ENCODE assay signal across 8 cellular contexts in the genomic region with DNA sequence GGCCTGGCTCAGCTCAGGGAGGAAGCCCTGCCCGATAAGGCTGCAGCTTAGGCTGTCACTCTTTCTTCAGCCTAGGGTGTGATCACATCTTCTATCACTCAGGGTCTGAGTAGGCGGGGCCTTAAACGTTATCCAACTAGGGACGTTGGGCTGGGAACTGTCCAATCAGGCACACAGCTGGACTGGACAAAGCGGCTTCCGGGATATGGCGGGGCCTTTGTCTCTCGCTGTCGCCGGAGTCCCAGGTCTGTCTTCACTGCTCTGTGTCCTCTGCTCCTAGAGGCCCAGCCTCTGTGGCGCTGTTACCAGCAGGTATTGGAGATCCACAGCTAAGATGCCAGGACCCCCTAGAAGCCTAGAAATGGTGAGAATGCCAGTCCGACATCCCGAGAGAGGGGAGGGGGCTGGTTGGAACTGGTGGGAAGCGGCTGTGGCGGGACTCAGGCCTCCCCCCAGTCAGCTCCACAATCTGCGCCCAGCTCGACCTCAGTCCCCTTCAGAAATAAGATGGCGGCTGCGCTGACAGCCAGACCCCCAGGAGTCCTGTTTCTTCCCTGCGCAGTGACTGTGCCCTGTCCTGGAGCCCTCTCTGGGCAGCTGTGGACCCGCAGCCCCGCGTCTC. TPM values are rescaled to one million over a fixed set of nuclear protein-coding genes. Genes with fewer than 3 reads are reported as not detected.
A peak's percentile ranks its signal among the peaks of the same experiment; 100 is the strongest.
DNase-seq lines count a peak whose midpoint lies in the region; FAIRE-seq and TF ChIP-seq lines count a peak whose summit lies in the region.

ZNF254 (plus strand) TSS at position 214 of the 622 bp plus-strand sequence; CDS start at position 335, 121 bp downstream.

- H3K36me3 Mint-ChIP-seq in brain: peaks cover 51% of the 10 kb centered on the region

- no CpG with 5 or more reads among the region's 23 CpGs for WGBS in iPS DF 6.9 (ENCODE audit: insufficient coverage, insufficient read length)
- 0% methylated on average over 23 of the region's 23 CpGs for WGBS in sigmoid colon, 2 donors

- no peaks in the 10 kb centered on the region for H3K9me3 ChIP-seq in ES-I3 (ENCODE audit: control insufficient read depth, insufficient read depth, low read length)
- no peaks in the 10 kb centered on the region for H3K9me3 ChIP-seq in iPS DF 6.9 (ENCODE audit: control insufficient read depth, insufficient read depth, low read length)
- no peaks in the 10 kb centered on the region for H3K9me3 ChIP-seq in sigmoid colon

- peaks cover 21% of the 10 kb centered on the region for H3K4me1 Mint-ChIP-seq in brain

- peaks cover 5% of the 10 kb centered on the region for H3K27me3 Mint-ChIP-seq in brain

- intact Hi-C loops in sigmoid colon (cut with DNase I): loop anchor here (2.0 kb wide), 1 partner anchor 52 kb away; no protein-coding TSS in a partner anchor

- peak; percentile 86 for FAIRE-seq in TTC549 (lab: Jason Lieb, UNC)

- H3K4me3 ChIP-seq in H7 (ENCODE audit: insufficient read depth, low read depth, low read length) (peak within 1 kb of the TSS; percentile 80), iPS DF 6.9 (ENCODE audit: low read length) (peak within 1 kb of the TSS; percentile 57), sigmoid colon (peak within 1 kb of the TSS; percentile 45 to 78 (median 68))

- TF ChIP-seq POLR2A in sigmoid colon (IDR thresholded peaks at IDR 0.05): peak; percentile 18 to 48

- H3K27ac Mint-ChIP-seq in brain: peak within 1 kb of the TSS; percentile 100

- H3K36me3 ChIP-seq in ES-I3 (ENCODE audit: insufficient read depth, low read length) (no peaks in the 10 kb centered on the region; the same call in 1 of the 2 replicates), H7 (replicated peaks; ENCODE audit: control insufficient read depth, insufficient read depth, low read length) (no peaks in the 10 kb centered on the region), iPS DF 6.9 (ENCODE audit: control insufficient read depth, insufficient read depth, low read length) (no peaks in the 10 kb centered on the region), sigmoid colon (no peaks in the 10 kb centered on the region)

- no peaks in the 10 kb centered on the region for H3K4me1 ChIP-seq in ES-I3 (ENCODE audit: insufficient read depth, low read length)
- no peaks in the 10 kb centered on the region; the same call in 1 of the 2 replicates for H3K4me1 ChIP-seq in iPS DF 6.9 (ENCODE audit: control insufficient read depth, insufficient read depth, low read length)
- H3K4me1 ChIP-seq in sigmoid colon: peaks cover 0 to 13% (median 6%) of the 10 kb centered on the region in 4 donors

- peak within 1 kb of the TSS; percentile 97 to 99 (median 97) for H3K4me3 Mint-ChIP-seq in brain

- H3K9ac ChIP-seq in ES-I3 (ENCODE audit: low read depth, low read length): peak within 1 kb of the TSS; percentile 29; the same call in 1 of the 2 replicates

- DNase-seq in H7: peak; percentile 82
- peak; percentile 93 for DNase-seq in NCI-H1048 (lab: John Stamatoyannopoulos, UW)
- DNase-seq in iPS DF 6.9 (ENCODE audit: low read depth, low spot score): peak; percentile 83
- DNase-seq in sigmoid colon: peak; percentile 94
- no peak for DNase-seq in NCI-H1436 (lab: John Stamatoyannopoulos, UW)

- TF ChIP-seq EP300 in sigmoid colon (IDR thresholded peaks at IDR 0.05): no peak

- no peak within 1 kb of the TSS for H3K27ac ChIP-seq in iPS DF 6.9 (ENCODE audit: low read length)
- H3K27ac ChIP-seq in sigmoid colon: peak within 1 kb of the TSS; percentile 69 to 84 (median 80)

- H3K9me3 Mint-ChIP-seq in brain: peaks cover 5 to 44% (median 31%) of the 10 kb centered on the region in 5 experiments

- TF ChIP-seq CTCF in brain (conservative IDR thresholded peaks at IDR 0.05): no peak
- no peak for TF ChIP-seq CTCF in sigmoid colon (IDR thresholded peaks at IDR 0.05)

- H3K27me3 ChIP-seq in H7 (ENCODE audit: control insufficient read depth, insufficient read depth, low read length) (no peaks in the 10 kb centered on the region), iPS DF 6.9 (ENCODE audit: control insufficient read depth, insufficient read depth, low read length) (no peaks in the 10 kb centered on the region), sigmoid colon (no peaks in the 10 kb centered on the region)

RNA-seq across cellular contexts. Expression of gene ZNF254, which starts in this region (rescaled TPM):
- total RNA-seq in H7 (2014; rRNA removed; shearing (Covaris generic)): 21.8 and 37.5 TPM in 2 replicates
- 5.3 TPM for polyA plus RNA-seq in brain (ENCODE audit: insufficient read depth, low read depth, low replicate concordance)
- total RNA-seq in sigmoid colon: 10 to 100 TPM; 11.3 to 23.0 (median 18.7) TPM
- polyA plus RNA-seq in sigmoid colon: 10 to 100 TPM in 1 of 3 donors, 1 to 10 TPM in 2; 5.5 to 11.6 (median 6.0) TPM
